ENCODE assay signal across 14 cellular contexts in genomic region chr3:119831022-119831421, GRCh38. TPM values are rescaled to one million over a fixed set of nuclear protein-coding genes. Genes with fewer than 3 reads are reported as not detected.
A peak's percentile ranks its signal among the peaks of the same experiment; 100 is the strongest.
DNase-seq lines count a peak whose midpoint lies in the region; ATAC-seq, FAIRE-seq and TF ChIP-seq lines count a peak whose summit lies in the region.
"Had no signal": no experiment of that assay in that cellular context is flagged by ENCODE, and none has a peak within 500 bp of the region (broad histone marks: within the 10 kb centered on the region; RNA-seq: fewer than 3 reads in every experiment).

No MANE protein-coding gene starts in this region.

- intact Hi-C loops in GM12878 (cut with micrococcal nuclease; ENCODE audit: unreplicated experiment) (no loop called here), left ventricle myocardium inferior (cut with micrococcal nuclease) (no loop called here)

- TF ChIP-seq RAD21 in GM12878 (IDR thresholded peaks at IDR 0.05; ENCODE audit: insufficient read depth, low read depth, low read length), result 0 out of 2 replicates have a peak, but pooled peaks have one; percentile 1

- POLR2A ChIA-PET in GM12878 (lab: Charles Lee), result interaction anchor here (1.4 kb wide), 1 partner anchor 23 kb away, joined by 3 read pairs; no protein-coding TSS in a partner anchor

- CTCF ChIA-PET in GM12878 (lab: Yijun Ruan, JAX), result interaction anchor here (0.7 to 3.1 kb wide), 10 partner anchors 8 to 587 kb away, joined by 3 to 15 read pairs (median 5); no protein-coding TSS in a partner anchor

- peak; percentile 41 for DNase-seq in DMS 273 (lab: John Stamatoyannopoulos, UW; ENCODE audit: unreplicated experiment)
- no peak for DNase-seq in DMS 273 treated with DMSO at 0.1 percent for 48 hours (lab: John Stamatoyannopoulos, UW)
- peak; percentile 39 to 45 for DNase-seq in Kasumi-1 (lab: John Stamatoyannopoulos, UW)
- DNase-seq in GM12878 (ENCODE audit: low read depth, low spot score), result no peak
- DNase-seq in osteoblast (ENCODE audit: insufficient read length, low spot score, missing footprints), result no peak
- DNase-seq in mesothelial cell of epicardium (ENCODE audit: low spot score in 2 of 2, unreplicated experiment in 2 of 2), result no peak
- DNase-seq in left ventricle myocardium inferior, result no peak
- no peak for DNase-seq in NCI-H1694 (lab: John Stamatoyannopoulos, UW)
- DNase-seq: 8988T, GF-D8, NCI-H1092 treated with DMSO at 0.1 percent for 48 hours, NCI-H774 had no signal

- H3K27ac ChIP-seq in GM12878 (ENCODE audit: control insufficient read depth, insufficient read depth) (no peak overlapping the region), osteoblast (ENCODE audit: low read depth, low read length) (no peak overlapping the region), left ventricle myocardium inferior (replicated peaks) (no peak overlapping the region)

- H3K4me1 Mint-ChIP-seq in mesothelial cell of epicardium, result peaks cover 22% of the 10 kb centered on the region

- FAIRE-seq in GM12878 (lab: Jason Lieb, UNC), result no peak

- no peaks in the 10 kb centered on the region for H3K79me2 ChIP-seq in GM12878 (ENCODE audit: control insufficient read depth, insufficient read depth, low read length)
- peaks cover 18% of the 10 kb centered on the region for H3K79me2 ChIP-seq in osteoblast (ENCODE audit: insufficient read depth, low read length)

- H3K4me3 ChIP-seq in GM12878, result no peak overlapping the region
- no peak overlapping the region for H3K4me3 ChIP-seq in osteoblast (ENCODE audit: insufficient read depth, low read length)
- no peak overlapping the region for H3K4me3 ChIP-seq in left ventricle myocardium inferior

- SMC1A ChIA-PET in GM12878 (lab: Charles Lee; ENCODE audit: uncharacterized antibody, unreplicated experiment), result interaction anchor here (0.9 to 2.0 kb wide), 5 partner anchors 8 to 295 kb away, joined by 3 to 6 read pairs (median 4); no protein-coding TSS in a partner anchor

- H3K4me2 ChIP-seq in GM12878 (ENCODE audit: control insufficient read depth, insufficient read depth), result no peak overlapping the region
- H3K4me2 ChIP-seq in osteoblast (ENCODE audit: insufficient read depth, low read length), result no peak overlapping the region

- in situ Hi-C loops in GM12878 (cut with MboI), result no loop called here

- TF ChIP-seq EP300 in GM12878 (IDR thresholded peaks at IDR 0.05; ENCODE audit: borderline replicate concordance in 1 of 2, control insufficient read depth in 1 of 2, low read depth in 2 of 2, low read length in 2 of 2), result no peak

- BruUV-seq in GM12878 (replicated peaks; lab: Mats Ljungman, UMichigan), result no TSS peak

- peaks cover 0 to 3% of the 10 kb centered on the region in 2 experiments; a peak in 1 of 4 replicates for H3K36me3 ChIP-seq in GM12878 (ENCODE audit: control insufficient read depth in 2 of 2, insufficient read depth in 2 of 2, low read length in 1 of 2)
- H3K36me3 ChIP-seq in osteoblast (ENCODE audit: insufficient read depth, low read length), result no peaks in the 10 kb centered on the region
- H3K36me3 ChIP-seq in left ventricle myocardium inferior, result peaks cover 8% of the 10 kb centered on the region

- H2AFZ ChIP-seq in GM12878 (ENCODE audit: control insufficient read depth, low read depth, low read length) (no peak overlapping the region), osteoblast (ENCODE audit: low read length) (no peak overlapping the region)

- RAD21 ChIA-PET in GM12878 (lab: Charles Lee; ENCODE audit: unreplicated experiment), result interaction anchor here (1.4 to 1.6 kb wide), 2 partner anchors 10 to 586 kb away, joined by 4 read pairs; no protein-coding TSS in a partner anchor

- 0 out of 3 replicates have a peak, but pooled peaks have one; percentile 44 for ATAC-seq in GM12878

- H3K27me3 ChIP-seq in GM12878 (replicated peaks in 1 of 2; ENCODE audit: control insufficient read depth in 2 of 2, insufficient read depth in 2 of 2, low read length in 1 of 2) (no peaks in the 10 kb centered on the region), osteoblast (ENCODE audit: insufficient read depth, low read length) (no peaks in the 10 kb centered on the region), left ventricle myocardium inferior (ENCODE audit: low read depth) (no peaks in the 10 kb centered on the region)

- H3K4me1 ChIP-seq in GM12878 (ENCODE audit: control insufficient read depth, insufficient read depth, low read length) (no peaks in the 10 kb centered on the region), osteoblast (ENCODE audit: insufficient read depth, low read length) (peaks cover 9% of the 10 kb centered on the region), left ventricle myocardium inferior (peaks cover 48% of the 10 kb centered on the region)

- no peaks in the 10 kb centered on the region for H3K27me3 Mint-ChIP-seq in mesothelial cell of epicardium (ENCODE audit: low read depth)

- H3K27ac Mint-ChIP-seq in mesothelial cell of epicardium, result no peak overlapping the region
- H3K27ac Mint-ChIP-seq: T-helper 2 cell treated with Interferon-gamma antibody and Interleukin-4, amounts not matched to agents 5 μg/mL and 100 μg/mL, for 36 hours had no signal

- peak in 1 of 3 experiments; percentile 24; a peak in 2 of 6 replicates for TF ChIP-seq CTCF in GM12878 (IDR thresholded peaks at IDR 0.05 in 2 of 3, conservative IDR thresholded peaks at IDR 0.05 in 1 of 3; ENCODE audit: control insufficient read depth in 2 of 3, extremely low read depth in 1 of 3, insufficient read depth in 1 of 3, low read depth in 3 of 3, low read length in 3 of 3)
- TF ChIP-seq CTCF in osteoblast (IDR thresholded peaks at IDR 0.05; ENCODE audit: extremely low read depth, low read depth, low read length), result peak; percentile 33
- no peak for TF ChIP-seq CTCF in mesothelial cell of epicardium (IDR thresholded peaks at IDR 0.05; ENCODE audit: unreplicated experiment)
- no peak for TF ChIP-seq CTCF in left ventricle myocardium inferior (IDR thresholded peaks at IDR 0.05; ENCODE audit: borderline replicate concordance)

- no peak overlapping the region for H3K4me3 Mint-ChIP-seq in mesothelial cell of epicardium
- H3K4me3 Mint-ChIP-seq: nephron; T-helper 2 cell treated with Interferon-gamma antibody and Interleukin-4, amounts not matched to agents 5 μg/mL and 100 μg/mL, for 36 hours had no signal

- H4K20me1 ChIP-seq in GM12878 (ENCODE audit: control insufficient read depth, insufficient read depth), result no peaks in the 10 kb centered on the region
- H4K20me1 ChIP-seq in osteoblast (ENCODE audit: insufficient read depth, low read length), result peaks cover 33% of the 10 kb centered on the region

- TF ChIP-seq POLR2A in GM12878 (IDR thresholded peaks at IDR 0.05; ENCODE audit: low read depth, low read length), result no peak

- peaks cover 4% of the 10 kb centered on the region for H3K36me3 Mint-ChIP-seq in mesothelial cell of epicardium

- H3K9me3 ChIP-seq in GM12878 (replicated peaks; ENCODE audit: control insufficient read depth, insufficient read depth, low read length) (no peaks in the 10 kb centered on the region), osteoblast (ENCODE audit: low read depth, low read length) (no peaks in the 10 kb centered on the region), left ventricle myocardium inferior (replicated peaks) (no peaks in the 10 kb centered on the region)

- WGBS in GM12878 (ENCODE audit: insufficient coverage, insufficient replicate concordance, low lambda C conversion rate, missing lambda C conversion rate), result 97% methylated on average over 3 of the region's 3 CpGs

- no peak overlapping the region for H3K9ac ChIP-seq in GM12878 (ENCODE audit: control insufficient read depth, insufficient read depth, low read length)

- H3K9me3 Mint-ChIP-seq in mesothelial cell of epicardium, result no peaks in the 10 kb centered on the region
- H3K9me3 Mint-ChIP-seq: nephron; T-helper 2 cell treated with Interferon-gamma antibody and Interleukin-4, amounts not matched to agents 5 μg/mL and 100 μg/mL, for 36 hours had no signal

TF ChIP-seq in GM12878, 131 proteins besides CTCF, POLR2A, EP300 and RAD21 (continues in another document):
- TF ChIP-seq RFX5 (IDR thresholded peaks at IDR 0.05; ENCODE audit: low read depth, low read length), result no peak
- no peak for TF ChIP-seq PAX5 (IDR thresholded peaks at IDR 0.05; ENCODE audit: borderline replicate concordance, low read depth, low read length)
- no peak for TF ChIP-seq KAT2A (conservative IDR thresholded peaks at IDR 0.05; ENCODE audit: control insufficient read depth, low read depth, low read length)

RNA-seq across cellular contexts. Expression of gene NR1I2, which starts 49.1 kb away (rescaled TPM):
- total RNA-seq in GM12878 (2013; cell fraction: nucleolus; rRNA removed), result 2.1 and 3.3 TPM in 2 replicates
- total RNA-seq in GM12878 (2014; rRNA removed) (0.62 and 0.76 TPM in 2 replicates), GM12878 (2014; rRNA removed; fragmentation: Illumina TruSeq; extraction: Trizol) (0.41 and 0.45 TPM in 2 replicates), GM12878 (2021) (0.90 and 0.96 TPM in 2 replicates), osteoblast (0.36 TPM in 1 of 2 replicates, not detected in the other), mesothelial cell of epicardium (0.07 to 0.20 TPM (median 0.11 TPM) in 3 replicates), left ventricle myocardium inferior (not detected)
- 0.20 TPM for polyA plus RNA-seq in GM12878 (2011; ENCODE audit: low read depth)
- polyA plus RNA-seq in GM12878 (2011; rRNA removed) (0.09 and 0.26 TPM in 2 replicates), GM12878 (2014; fragmentation: Illumina TruSeq; extraction: Trizol) (0.32 and 0.51 TPM in 2 replicates), GM12878 (2014; fragmentation: Nextera tagmentation; extraction: Ambion mirVana) (under 1 TPM; 0.03 to 0.16 TPM), GM12878 (2014; rRNA removed) (0.90 and 1.0 TPM in 2 replicates), GM12878 (2016; fragmentation: Nextera tagmentation; extraction: Ambion mirVana) (under 1 TPM; 0.28 to 0.87 TPM)
- 0.22 and 0.32 TPM in 2 replicates for polyA plus RNA-seq in GM12878 (2011; cell fraction: cytosol; rRNA removed)
- 0.98 and 1.3 TPM in 2 replicates for polyA plus RNA-seq in GM12878 (2011; cell fraction: nucleus; rRNA removed)
- 0.30 and 0.52 TPM in 2 replicates for polyA plus RNA-seq in GM12878 (2012)
- polyA minus RNA-seq in GM12878 (2011; rRNA and poly(A)+ RNA removed), result 0.29 and 0.46 TPM in 2 replicates
- polyA minus RNA-seq in GM12878 (2011; cell fraction: cytosol; rRNA and poly(A)+ RNA removed), result not detected in 2 replicates
- polyA minus RNA-seq in GM12878 (2011; cell fraction: nucleus; rRNA and poly(A)+ RNA removed), result 0.73 and 0.77 TPM in 2 replicates

Comparison
In these comparisons a context has a peak if more than half of its experiments do, and no peak if none do; other contexts are left out.
1. DNase-seq: peak in DMS 273 (single experiment) and Kasumi-1 (2 of 2); none in DMS 273 treated with DMSO at 0.1 percent for 48 hours (single experiment), GM12878 (single experiment), osteoblast (single experiment), mesothelial cell of epicardium (0 of 2), left ventricle myocardium inferior (single experiment) and NCI-H1694 (single experiment).